ENCODE assay signal across 1 cellular context in the genomic region with DNA sequence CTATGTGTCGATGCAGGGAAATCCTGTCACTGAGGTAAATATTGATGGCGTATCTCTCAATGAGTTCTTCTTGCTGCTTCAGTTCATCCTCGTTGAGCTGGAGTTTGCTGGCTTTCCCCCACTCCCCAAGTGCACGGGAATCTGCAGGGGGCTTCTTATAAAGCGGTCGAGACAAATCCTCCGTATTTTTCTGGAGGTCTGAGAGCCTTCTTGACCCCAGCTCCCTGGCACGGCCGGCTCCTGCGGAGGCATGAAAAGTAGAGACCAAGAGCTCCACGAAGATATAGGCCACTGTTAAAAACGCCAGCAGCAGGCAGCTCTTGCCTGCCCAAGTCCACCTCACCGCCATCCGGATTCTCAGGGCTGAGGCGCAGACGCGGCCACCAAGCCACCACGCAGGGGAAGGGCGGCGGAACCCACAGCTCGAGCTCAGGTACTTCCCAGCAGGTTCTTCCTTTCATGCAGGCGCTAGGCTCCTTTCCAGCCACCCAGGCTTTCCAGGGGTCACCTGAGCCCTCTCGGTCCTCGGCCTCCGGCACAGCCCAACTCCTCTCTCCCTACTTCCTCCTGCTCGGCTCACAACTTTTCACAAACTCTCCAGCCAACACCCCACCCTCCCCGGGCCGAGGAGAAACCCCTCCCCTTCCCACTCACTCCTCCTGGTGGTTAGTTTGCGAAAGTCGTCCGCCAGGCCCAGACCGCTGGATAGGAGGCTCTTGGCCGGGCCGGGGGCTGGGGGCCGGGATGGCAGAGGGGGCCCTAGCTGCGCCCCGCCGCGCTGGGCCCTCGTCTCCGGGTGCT.
A peak's percentile ranks its signal among the peaks of the same experiment; 100 is the strongest.
TF ChIP-seq lines count a peak whose summit lies in the region.

A gene (minus strand): TSS at position 596 of the 801 bp plus-strand sequence. CDS start 247 bp downstream, at position 349.

TF ChIP-seq in HepG2, 621 proteins besides CTCF, POLR2A, EP300 and RAD21 (continued from another document and continues in another):
- TF ChIP-seq, protein P1, sequence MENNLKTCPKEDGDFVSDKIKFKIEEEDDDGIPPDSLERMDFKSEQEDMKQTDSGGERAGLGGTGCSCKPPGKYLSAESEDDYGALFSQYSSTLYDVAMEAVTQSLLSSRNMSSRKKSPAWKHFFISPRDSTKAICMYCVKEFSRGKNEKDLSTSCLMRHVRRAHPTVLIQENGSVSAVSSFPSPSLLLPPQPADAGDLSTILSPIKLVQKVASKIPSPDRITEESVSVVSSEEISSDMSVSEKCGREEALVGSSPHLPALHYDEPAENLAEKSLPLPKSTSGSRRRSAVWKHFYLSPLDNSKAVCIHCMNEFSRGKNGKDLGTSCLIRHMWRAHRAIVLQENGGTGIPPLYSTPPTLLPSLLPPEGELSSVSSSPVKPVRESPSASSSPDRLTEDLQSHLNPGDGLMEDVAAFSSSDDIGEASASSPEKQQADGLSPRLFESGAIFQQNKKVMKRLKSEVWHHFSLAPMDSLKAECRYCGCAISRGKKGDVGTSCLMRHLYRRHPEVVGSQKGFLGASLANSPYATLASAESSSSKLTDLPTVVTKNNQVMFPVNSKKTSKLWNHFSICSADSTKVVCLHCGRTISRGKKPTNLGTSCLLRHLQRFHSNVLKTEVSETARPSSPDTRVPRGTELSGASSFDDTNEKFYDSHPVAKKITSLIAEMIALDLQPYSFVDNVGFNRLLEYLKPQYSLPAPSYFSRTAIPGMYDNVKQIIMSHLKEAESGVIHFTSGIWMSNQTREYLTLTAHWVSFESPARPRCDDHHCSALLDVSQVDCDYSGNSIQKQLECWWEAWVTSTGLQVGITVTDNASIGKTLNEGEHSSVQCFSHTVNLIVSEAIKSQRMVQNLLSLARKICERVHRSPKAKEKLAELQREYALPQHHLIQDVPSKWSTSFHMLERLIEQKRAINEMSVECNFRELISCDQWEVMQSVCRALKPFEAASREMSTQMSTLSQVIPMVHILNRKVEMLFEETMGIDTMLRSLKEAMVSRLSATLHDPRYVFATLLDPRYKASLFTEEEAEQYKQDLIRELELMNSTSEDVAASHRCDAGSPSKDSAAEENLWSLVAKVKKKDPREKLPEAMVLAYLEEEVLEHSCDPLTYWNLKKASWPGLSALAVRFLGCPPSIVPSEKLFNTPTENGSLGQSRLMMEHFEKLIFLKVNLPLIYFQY (CRISPR knock-in tag; IDR thresholded peaks at IDR 0.05; ENCODE audit: borderline replicate concordance) = peak; percentile 37; the same call in 1 of the 2 replicates
- TF ChIP-seq, protein P2, sequence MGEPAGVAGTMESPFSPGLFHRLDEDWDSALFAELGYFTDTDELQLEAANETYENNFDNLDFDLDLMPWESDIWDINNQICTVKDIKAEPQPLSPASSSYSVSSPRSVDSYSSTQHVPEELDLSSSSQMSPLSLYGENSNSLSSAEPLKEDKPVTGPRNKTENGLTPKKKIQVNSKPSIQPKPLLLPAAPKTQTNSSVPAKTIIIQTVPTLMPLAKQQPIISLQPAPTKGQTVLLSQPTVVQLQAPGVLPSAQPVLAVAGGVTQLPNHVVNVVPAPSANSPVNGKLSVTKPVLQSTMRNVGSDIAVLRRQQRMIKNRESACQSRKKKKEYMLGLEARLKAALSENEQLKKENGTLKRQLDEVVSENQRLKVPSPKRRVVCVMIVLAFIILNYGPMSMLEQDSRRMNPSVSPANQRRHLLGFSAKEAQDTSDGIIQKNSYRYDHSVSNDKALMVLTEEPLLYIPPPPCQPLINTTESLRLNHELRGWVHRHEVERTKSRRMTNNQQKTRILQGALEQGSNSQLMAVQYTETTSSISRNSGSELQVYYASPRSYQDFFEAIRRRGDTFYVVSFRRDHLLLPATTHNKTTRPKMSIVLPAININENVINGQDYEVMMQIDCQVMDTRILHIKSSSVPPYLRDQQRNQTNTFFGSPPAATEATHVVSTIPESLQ (CRISPR knock-in tag; conservative IDR thresholded peaks at IDR 0.05) = no peak
- TF ChIP-seq, protein P3, sequence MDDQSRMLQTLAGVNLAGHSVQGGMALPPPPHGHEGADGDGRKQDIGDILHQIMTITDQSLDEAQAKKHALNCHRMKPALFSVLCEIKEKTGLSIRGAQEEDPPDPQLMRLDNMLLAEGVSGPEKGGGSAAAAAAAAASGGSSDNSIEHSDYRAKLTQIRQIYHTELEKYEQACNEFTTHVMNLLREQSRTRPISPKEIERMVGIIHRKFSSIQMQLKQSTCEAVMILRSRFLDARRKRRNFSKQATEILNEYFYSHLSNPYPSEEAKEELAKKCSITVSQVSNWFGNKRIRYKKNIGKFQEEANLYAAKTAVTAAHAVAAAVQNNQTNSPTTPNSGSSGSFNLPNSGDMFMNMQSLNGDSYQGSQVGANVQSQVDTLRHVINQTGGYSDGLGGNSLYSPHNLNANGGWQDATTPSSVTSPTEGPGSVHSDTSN (CRISPR knock-in tag; IDR thresholded peaks at IDR 0.05; ENCODE audit: borderline replicate concordance) = no peak
- TF ChIP-seq SMAD1 (CRISPR knock-in tag; IDR thresholded peaks at IDR 0.05; ENCODE audit: borderline replicate concordance, low read depth) (peak; percentile 67; the same call in 1 of the 2 replicates), EEA1 (CRISPR knock-in tag; IDR thresholded peaks at IDR 0.05; ENCODE audit: borderline replicate concordance) (no peak), PCBP1 (IDR thresholded peaks at IDR 0.05; ENCODE audit: borderline replicate concordance, low read depth, low read length) (0 out of 2 replicates have a peak, but pooled peaks have one; percentile 59), MXI1 (IDR thresholded peaks at IDR 0.05; ENCODE audit: borderline replicate concordance, low read depth, low read length) (no peak), ZNF549 (CRISPR knock-in tag; IDR thresholded peaks at IDR 0.05) (no peak), MYC (CRISPR knock-in tag; IDR thresholded peaks at IDR 0.05; ENCODE audit: borderline replicate concordance) (no peak), KDM2A (CRISPR knock-in tag; IDR thresholded peaks at IDR 0.05; ENCODE audit: borderline replicate concordance, low read depth) (peak; percentile 80), TEAD3 (CRISPR knock-in tag; optimal IDR thresholded peaks at IDR 0.05; ENCODE audit: borderline replicate concordance) (peak; percentile 16), ZSCAN30 (CRISPR knock-in tag; IDR thresholded peaks at IDR 0.05) (0 out of 2 replicates have a peak, but pooled peaks have one; percentile 18), ZNF552 (CRISPR knock-in tag; IDR thresholded peaks at IDR 0.05; ENCODE audit: borderline replicate concordance) (no peak), POGZ (CRISPR knock-in tag; IDR thresholded peaks at IDR 0.05) (peak; percentile 47; the same call in 1 of the 2 replicates), DMAP1 (CRISPR knock-in tag; IDR thresholded peaks at IDR 0.05) (peak; percentile 56; the same call in 1 of the 2 replicates), ZNF816 (CRISPR knock-in tag; IDR thresholded peaks at IDR 0.05; ENCODE audit: borderline replicate concordance) (no peak), CAMTA2 (CRISPR knock-in tag; IDR thresholded peaks at IDR 0.05; ENCODE audit: borderline replicate concordance) (peak; percentile 34; the same call in 1 of the 2 replicates), KLF16 (CRISPR knock-in tag; IDR thresholded peaks at IDR 0.05) (peak in 1 of 2 experiments; percentile 67; a peak in 1 of 4 replicates), NAIF1 (CRISPR knock-in tag; IDR thresholded peaks at IDR 0.05; ENCODE audit: borderline replicate concordance) (0 out of 2 replicates have a peak, but pooled peaks have one; percentile 57), ZFY (CRISPR knock-in tag; IDR thresholded peaks at IDR 0.05) (peak; percentile 48), MXD4 (CRISPR knock-in tag; IDR thresholded peaks at IDR 0.05) (peak; percentile 37; the same call in 1 of the 2 replicates), ZNF354B (CRISPR knock-in tag; IDR thresholded peaks at IDR 0.05) (no peak), SATB2 (CRISPR knock-in tag; IDR thresholded peaks at IDR 0.05) (no peak), ZMYM4 (CRISPR knock-in tag; IDR thresholded peaks at IDR 0.05) (no peak), DNMT3B (CRISPR knock-in tag; conservative IDR thresholded peaks at IDR 0.05) (0 out of 2 replicates have a peak, but pooled peaks have one; percentile 31), XRCC5 (optimal IDR thresholded peaks at IDR 0.05; ENCODE audit: low read length) (peak; percentile 76), ZNF292 (CRISPR knock-in tag; IDR thresholded peaks at IDR 0.05; ENCODE audit: borderline replicate concordance, low read depth) (peak; percentile 93), ZNF776 (CRISPR knock-in tag; IDR thresholded peaks at IDR 0.05) (0 out of 2 replicates have a peak, but pooled peaks have one; percentile 21), HIVEP1 (CRISPR knock-in tag; IDR thresholded peaks at IDR 0.05) (peak; percentile 37; the same call in 1 of the 2 replicates), ZSCAN25 (CRISPR knock-in tag; IDR thresholded peaks at IDR 0.05) (peak; percentile 56; the same call in 1 of the 2 replicates), GFI1 (CRISPR knock-in tag; IDR thresholded peaks at IDR 0.05; ENCODE audit: borderline replicate concordance) (no peak; the same call in 1 of the 2 replicates), SAFB2 (CRISPR knock-in tag; IDR thresholded peaks at IDR 0.05; ENCODE audit: borderline replicate concordance, low read depth) (no peak), ZNF143 (CRISPR knock-in tag; IDR thresholded peaks at IDR 0.05) (no peak), ZNF33A (CRISPR knock-in tag; IDR thresholded peaks at IDR 0.05; ENCODE audit: borderline replicate concordance) (no peak)
- TF ChIP-seq, protein P4, sequence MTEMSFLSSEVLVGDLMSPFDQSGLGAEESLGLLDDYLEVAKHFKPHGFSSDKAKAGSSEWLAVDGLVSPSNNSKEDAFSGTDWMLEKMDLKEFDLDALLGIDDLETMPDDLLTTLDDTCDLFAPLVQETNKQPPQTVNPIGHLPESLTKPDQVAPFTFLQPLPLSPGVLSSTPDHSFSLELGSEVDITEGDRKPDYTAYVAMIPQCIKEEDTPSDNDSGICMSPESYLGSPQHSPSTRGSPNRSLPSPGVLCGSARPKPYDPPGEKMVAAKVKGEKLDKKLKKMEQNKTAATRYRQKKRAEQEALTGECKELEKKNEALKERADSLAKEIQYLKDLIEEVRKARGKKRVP (CRISPR knock-in tag; IDR thresholded peaks at IDR 0.05) = peak in 1 of 2 experiments; percentile 54; a peak in 1 of 4 replicates
- TF ChIP-seq, protein P5, sequence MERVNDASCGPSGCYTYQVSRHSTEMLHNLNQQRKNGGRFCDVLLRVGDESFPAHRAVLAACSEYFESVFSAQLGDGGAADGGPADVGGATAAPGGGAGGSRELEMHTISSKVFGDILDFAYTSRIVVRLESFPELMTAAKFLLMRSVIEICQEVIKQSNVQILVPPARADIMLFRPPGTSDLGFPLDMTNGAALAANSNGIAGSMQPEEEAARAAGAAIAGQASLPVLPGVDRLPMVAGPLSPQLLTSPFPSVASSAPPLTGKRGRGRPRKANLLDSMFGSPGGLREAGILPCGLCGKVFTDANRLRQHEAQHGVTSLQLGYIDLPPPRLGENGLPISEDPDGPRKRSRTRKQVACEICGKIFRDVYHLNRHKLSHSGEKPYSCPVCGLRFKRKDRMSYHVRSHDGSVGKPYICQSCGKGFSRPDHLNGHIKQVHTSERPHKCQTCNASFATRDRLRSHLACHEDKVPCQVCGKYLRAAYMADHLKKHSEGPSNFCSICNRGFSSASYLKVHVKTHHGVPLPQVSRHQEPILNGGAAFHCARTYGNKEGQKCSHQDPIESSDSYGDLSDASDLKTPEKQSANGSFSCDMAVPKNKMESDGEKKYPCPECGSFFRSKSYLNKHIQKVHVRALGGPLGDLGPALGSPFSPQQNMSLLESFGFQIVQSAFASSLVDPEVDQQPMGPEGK (CRISPR knock-in tag; IDR thresholded peaks at IDR 0.05) = peak; percentile 95
- TF ChIP-seq, protein P6, sequence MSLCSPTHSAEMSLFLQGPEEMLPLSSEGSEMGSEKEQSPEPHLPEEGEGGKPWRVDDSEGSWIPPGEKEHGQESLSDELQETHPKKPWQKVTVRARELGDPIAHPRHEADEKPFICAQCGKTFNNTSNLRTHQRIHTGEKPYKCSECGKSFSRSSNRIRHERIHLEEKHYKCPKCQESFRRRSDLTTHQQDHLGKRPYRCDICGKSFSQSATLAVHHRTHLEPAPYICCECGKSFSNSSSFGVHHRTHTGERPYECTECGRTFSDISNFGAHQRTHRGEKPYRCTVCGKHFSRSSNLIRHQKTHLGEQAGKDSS (CRISPR knock-in tag; IDR thresholded peaks at IDR 0.05; ENCODE audit: borderline replicate concordance, low read depth) = no peak
- TF ChIP-seq, protein P7, sequence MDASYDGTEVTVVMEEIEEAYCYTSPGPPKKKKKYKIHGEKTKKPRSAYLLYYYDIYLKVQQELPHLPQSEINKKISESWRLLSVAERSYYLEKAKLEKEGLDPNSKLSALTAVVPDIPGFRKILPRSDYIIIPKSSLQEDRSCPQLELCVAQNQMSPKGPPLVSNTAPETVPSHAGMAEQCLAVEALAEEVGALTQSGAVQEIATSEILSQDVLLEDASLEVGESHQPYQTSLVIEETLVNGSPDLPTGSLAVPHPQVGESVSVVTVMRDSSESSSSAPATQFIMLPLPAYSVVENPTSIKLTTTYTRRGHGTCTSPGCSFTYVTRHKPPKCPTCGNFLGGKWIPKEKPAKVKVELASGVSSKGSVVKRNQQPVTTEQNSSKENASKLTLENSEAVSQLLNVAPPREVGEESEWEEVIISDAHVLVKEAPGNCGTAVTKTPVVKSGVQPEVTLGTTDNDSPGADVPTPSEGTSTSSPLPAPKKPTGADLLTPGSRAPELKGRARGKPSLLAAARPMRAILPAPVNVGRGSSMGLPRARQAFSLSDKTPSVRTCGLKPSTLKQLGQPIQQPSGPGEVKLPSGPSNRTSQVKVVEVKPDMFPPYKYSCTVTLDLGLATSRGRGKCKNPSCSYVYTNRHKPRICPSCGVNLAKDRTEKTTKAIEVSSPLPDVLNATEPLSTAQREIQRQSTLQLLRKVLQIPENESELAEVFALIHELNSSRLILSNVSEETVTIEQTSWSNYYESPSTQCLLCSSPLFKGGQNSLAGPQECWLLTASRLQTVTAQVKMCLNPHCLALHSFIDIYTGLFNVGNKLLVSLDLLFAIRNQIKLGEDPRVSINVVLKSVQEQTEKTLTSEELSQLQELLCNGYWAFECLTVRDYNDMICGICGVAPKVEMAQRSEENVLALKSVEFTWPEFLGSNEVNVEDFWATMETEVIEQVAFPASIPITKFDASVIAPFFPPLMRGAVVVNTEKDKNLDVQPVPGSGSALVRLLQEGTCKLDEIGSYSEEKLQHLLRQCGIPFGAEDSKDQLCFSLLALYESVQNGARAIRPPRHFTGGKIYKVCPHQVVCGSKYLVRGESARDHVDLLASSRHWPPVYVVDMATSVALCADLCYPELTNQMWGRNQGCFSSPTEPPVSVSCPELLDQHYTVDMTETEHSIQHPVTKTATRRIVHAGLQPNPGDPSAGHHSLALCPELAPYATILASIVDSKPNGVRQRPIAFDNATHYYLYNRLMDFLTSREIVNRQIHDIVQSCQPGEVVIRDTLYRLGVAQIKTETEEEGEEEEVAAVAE (CRISPR knock-in tag; IDR thresholded peaks at IDR 0.05; ENCODE audit: borderline replicate concordance) = 0 out of 2 replicates have a peak, but pooled peaks have one; percentile 24
- TF ChIP-seq, protein P8, sequence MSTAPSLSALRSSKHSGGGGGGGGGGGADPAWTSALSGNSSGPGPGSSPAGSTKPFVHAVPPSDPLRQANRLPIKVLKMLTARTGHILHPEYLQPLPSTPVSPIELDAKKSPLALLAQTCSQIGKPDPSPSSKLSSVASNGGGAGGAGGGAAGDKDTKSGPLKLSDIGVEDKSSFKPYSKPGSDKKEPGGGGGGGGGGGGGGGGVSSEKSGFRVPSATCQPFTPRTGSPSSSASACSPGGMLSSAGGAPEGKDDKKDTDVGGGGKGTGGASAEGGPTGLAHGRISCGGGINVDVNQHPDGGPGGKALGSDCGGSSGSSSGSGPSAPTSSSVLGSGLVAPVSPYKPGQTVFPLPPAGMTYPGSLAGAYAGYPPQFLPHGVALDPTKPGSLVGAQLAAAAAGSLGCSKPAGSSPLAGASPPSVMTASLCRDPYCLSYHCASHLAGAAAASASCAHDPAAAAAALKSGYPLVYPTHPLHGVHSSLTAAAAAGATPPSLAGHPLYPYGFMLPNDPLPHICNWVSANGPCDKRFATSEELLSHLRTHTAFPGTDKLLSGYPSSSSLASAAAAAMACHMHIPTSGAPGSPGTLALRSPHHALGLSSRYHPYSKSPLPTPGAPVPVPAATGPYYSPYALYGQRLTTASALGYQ (CRISPR knock-in tag; IDR thresholded peaks at IDR 0.05) = 0 out of 2 replicates have a peak, but pooled peaks have one; percentile 39
